15 cellular contexts compared by ENCODE assay signal in genomic region chr6:157699777-157700636, GRCh38.
"Had no signal": no experiment of that assay in that cellular context is flagged by ENCODE, and none has a peak within 500 bp of the region (broad histone marks: within the 10 kb centered on the region; RNA-seq: fewer than 3 reads in every experiment).

No MANE protein-coding gene starts in this region.

- H3K27me3 Mint-ChIP-seq: activated naive CD8-positive, alpha-beta T cell had no signal

- H3K36me3 Mint-ChIP-seq: activated naive CD8-positive, alpha-beta T cell had no signal

- DNase-seq: activated CD4-positive, alpha-beta T cell treated with anti-CD3 and anti-CD28 coated beads, Interleukin-2, amount 10 ng/mL, durations not matched to agents 7 days and 5 days; activated CD8-positive, alpha-beta T cell treated with anti-CD3 and anti-CD28 coated beads, Interleukin-2, amount 10 ng/mL, durations not matched to agents 7 days and 5 days; activated T-cell treated with anti-CD3 and anti-CD28 coated beads, Interleukin-2, amount 50 U/mL, for 48 hours; effector CD4-positive, alpha-beta T cell; hippocampal formation; kidney; nucleus accumbens; stimulated activated naive CD4-positive, alpha-beta T cell treated with Interleukin-2 at 50 U/mL for 16 hours; T-helper 1 cell; T-helper 9 cell; thyroid gland had no signal

- H3K4me3 Mint-ChIP-seq: activated CD4-positive, alpha-beta T cell treated with anti-CD3 and anti-CD28 coated beads, Interleukin-2, amount 10 ng/mL, durations not matched to agents 7 days and 5 days; activated CD8-positive, alpha-beta T cell treated with anti-CD3 and anti-CD28 coated beads, Interleukin-2, amount 10 ng/mL, durations not matched to agents 7 days and 5 days; activated naive CD8-positive, alpha-beta T cell; mesothelial cell of epicardium; nephron had no signal

- H3K27ac Mint-ChIP-seq: activated CD4-positive, alpha-beta T cell treated with anti-CD3 and anti-CD28 coated beads, Interleukin-2, amount 10 ng/mL, durations not matched to agents 7 days and 5 days; activated CD8-positive, alpha-beta T cell treated with anti-CD3 and anti-CD28 coated beads, Interleukin-2, amount 10 ng/mL, durations not matched to agents 7 days and 5 days; activated naive CD8-positive, alpha-beta T cell; mesothelial cell of epicardium; nephron had no signal

- H3K4me1 Mint-ChIP-seq: activated CD4-positive, alpha-beta T cell treated with anti-CD3 and anti-CD28 coated beads, Interleukin-2, amount 10 ng/mL, durations not matched to agents 7 days and 5 days; nephron had no signal

- ATAC-seq: activated CD8-positive, alpha-beta T cell treated with anti-CD3 and anti-CD28 coated beads, Interleukin-2, amount 10 ng/mL, durations not matched to agents 7 days and 5 days; left lobe of liver had no signal
